Comparison of ENCODE assay signal across 9 cellular contexts in genomic region chr16:334861-335632, GRCh38. TPM values are rescaled to one million over a fixed set of nuclear protein-coding genes. Genes with fewer than 3 reads are reported as not detected.
DNase-seq lines count a peak whose midpoint lies in the region; ATAC-seq, FAIRE-seq and TF ChIP-seq lines count a peak whose summit lies in the region.
"Not testable (repeated sequence)": the region's sequence is repeated elsewhere in the genome, so short reads cannot be mapped to it uniquely, and the experiment has no call there.
"Had no signal": no experiment of that assay in that cellular context is flagged by ENCODE, and none has a peak within 500 bp of the region (broad histone marks: within the 10 kb centered on the region; RNA-seq: fewer than 3 reads in every experiment).

No MANE protein-coding gene starts in this region.

- H4K91ac ChIP-seq in H1 (replicated peaks; ENCODE audit: insufficient read length, low read length); trophoblast cell (ENCODE audit: low read depth, low read length): not testable (repeated sequence)
- peak overlapping the region; percentile 52 for H4K91ac ChIP-seq in mesenchymal stem cell (ENCODE audit: low read length)

- not testable (repeated sequence) for H3K27ac ChIP-seq in H1 (ENCODE audit: low read depth, low read length); mesenchymal stem cell (ENCODE audit: low read length, poor library complexity, severe bottlenecking); trophoblast cell (ENCODE audit: low read depth, low read length)

- not testable (repeated sequence) for H3K36me3 ChIP-seq in H1 (ENCODE audit: control insufficient read depth in 2 of 4, insufficient read depth in 4 of 4, low read length in 3 of 4); mesenchymal stem cell (ENCODE audit: control insufficient read depth in 1 of 2, insufficient read depth in 2 of 2, low read depth in 1 of 2, low read length in 2 of 2); trophoblast cell (ENCODE audit: control insufficient read depth in 1 of 2, insufficient read depth in 2 of 2, low read length in 2 of 2)

- H2AK5ac ChIP-seq in H1 (ENCODE audit: low read depth, low read length), result peak overlapping the region; percentile 90
- not testable (repeated sequence) for H2AK5ac ChIP-seq in mesenchymal stem cell (ENCODE audit: low read length, severe bottlenecking); trophoblast cell (ENCODE audit: low read length)

- not testable (repeated sequence) for H3K14ac ChIP-seq in H1 (ENCODE audit: insufficient read length); trophoblast cell (ENCODE audit: low read length)
- H3K14ac ChIP-seq in mesenchymal stem cell (ENCODE audit: low read length in 2 of 2), result peak overlapping the region in 1 of 2 experiments; percentile 68

- H3K27me3 Mint-ChIP-seq in T-helper 17 cell, result not testable (repeated sequence)

- H4K8ac ChIP-seq in H1 (ENCODE audit: extremely low read depth, insufficient read depth, low read length), result peak overlapping the region; percentile 14; the same call in 1 of the 2 replicates
- peak overlapping the region; percentile 78 for H4K8ac ChIP-seq in mesenchymal stem cell (ENCODE audit: low read length)
- H4K8ac ChIP-seq in trophoblast cell (ENCODE audit: low read depth, low read length), result not testable (repeated sequence)

- H3K23ac ChIP-seq in H1 (ENCODE audit: insufficient read length), result not testable (repeated sequence)
- H3K23ac ChIP-seq in mesenchymal stem cell (ENCODE audit: low read length in 2 of 2), result peak overlapping the region in 1 of 2 experiments; percentile 52
- H3K23ac ChIP-seq in trophoblast cell (ENCODE audit: low read length), result peak overlapping the region; percentile 2

- H4K20me1 ChIP-seq in H1 (replicated peaks in 1 of 2; ENCODE audit: control insufficient read depth in 1 of 2, insufficient read depth in 2 of 2, low read length in 2 of 2), result peaks cover 11 to 33% of the 10 kb centered on the region in 2 experiments

- H3K4me2 ChIP-seq in H1 (ENCODE audit: insufficient read depth in 1 of 2, low read depth in 2 of 2, low read length in 2 of 2); mesenchymal stem cell (ENCODE audit: low read length, poor library complexity, severe bottlenecking); trophoblast cell (ENCODE audit: low read length): not testable (repeated sequence)

- not testable (repeated sequence) for TF ChIP-seq EP300 in H1 (IDR thresholded peaks at IDR 0.05; ENCODE audit: borderline replicate concordance in 1 of 2, low read depth in 2 of 2, low read length in 2 of 2)

- H3K4me3 Mint-ChIP-seq in T-helper 17 cell, result peak overlapping the region; percentile 63

- H3K4me3 ChIP-seq in H1 (ENCODE audit: extremely low read depth in 1 of 4, insufficient read depth in 2 of 4, low read depth in 3 of 4, low read length in 4 of 4); mesenchymal stem cell (ENCODE audit: insufficient read depth in 1 of 2, low read depth in 1 of 2, low read length in 2 of 2): not testable (repeated sequence)
- peak overlapping the region; percentile 41 for H3K4me3 ChIP-seq in trophoblast cell (ENCODE audit: low read depth, low read length)

- peaks cover 54% of the 10 kb centered on the region for H3K4me1 Mint-ChIP-seq in T-helper 17 cell

- TF ChIP-seq CTCF in H1 (IDR thresholded peaks at IDR 0.05; ENCODE audit: control extremely low read depth in 1 of 3, insufficient read depth in 1 of 3, low read depth in 1 of 3, low read length in 3 of 3), result not testable (repeated sequence)

- not testable (repeated sequence) for H3K56ac ChIP-seq in H1 (replicated peaks; ENCODE audit: insufficient read length, low read depth, low read length)

- 87% methylated on average over 11 of the region's 11 CpGs; no CpG with 5 or more reads in 1 of the 2 experiments for WGBS in H1 (ENCODE audit: extremely low coverage in 1 of 2, insufficient coverage in 1 of 2, insufficient read length in 1 of 2, insufficient replicate concordance in 2 of 2, low coverage in 1 of 2, low lambda C conversion rate in 2 of 2, missing lambda C conversion rate in 1 of 2), 2 experiments
- 82% methylated on average over 10 of the region's 11 CpGs for WGBS in mesenchymal stem cell
- WGBS in trophoblast cell (ENCODE audit: extremely low coverage, insufficient coverage, insufficient read length), result no CpG with 5 or more reads among the region's 11 CpGs

- not testable (repeated sequence) for TF ChIP-seq RAD21 in H1 (IDR thresholded peaks at IDR 0.05 in 1 of 2, conservative IDR thresholded peaks at IDR 0.05 in 1 of 2; ENCODE audit: low read depth in 2 of 2, low read length in 2 of 2)

- not testable (repeated sequence) for DNase-seq in GM12891 (ENCODE audit: insufficient read length, low spot score); T-helper 17 cell; H1 (ENCODE audit: low read depth in 1 of 2, low spot score in 2 of 2)
- DNase-seq in mesenchymal stem cell (peak; percentile 82), trophoblast cell (peak; percentile 73 to 92)

- H3K79me2 ChIP-seq in H1 (ENCODE audit: control insufficient read depth in 1 of 2, insufficient read depth in 2 of 2, low read length in 2 of 2), result peaks cover 44 to 91% of the 10 kb centered on the region in 2 experiments
- H3K79me2 ChIP-seq in trophoblast cell (ENCODE audit: control insufficient read depth, insufficient read depth, low read length, poor library complexity), result not testable (repeated sequence)

- H3K9me3 ChIP-seq in T-helper 17 cell (ENCODE audit: control insufficient read depth, low read length, poor library complexity, severe bottlenecking); H1 (ENCODE audit: insufficient read depth in 2 of 2, low read depth in 1 of 2, low read length in 1 of 2); mesenchymal stem cell (ENCODE audit: control insufficient read depth, low read length); trophoblast cell (ENCODE audit: insufficient read depth, low read depth, low read length): not testable (repeated sequence)

- H2BK120ac ChIP-seq in H1 (replicated peaks; ENCODE audit: low read depth, low read length); mesenchymal stem cell (ENCODE audit: low read depth, low read length); trophoblast cell (ENCODE audit: insufficient read depth, low read length, poor library complexity): not testable (repeated sequence)

- H3K9ac ChIP-seq in H1 (replicated peaks in 1 of 4; ENCODE audit: extremely low read depth in 1 of 4, low read depth in 3 of 4, low read length in 3 of 4); mesenchymal stem cell (ENCODE audit: low read length): not testable (repeated sequence)
- H3K9ac ChIP-seq in trophoblast cell (ENCODE audit: low read length), result peak overlapping the region; percentile 56

- FAIRE-seq in GM12891 (lab: Jason Lieb, UNC) (peak; percentile 73), H1 (lab: Jason Lieb, UNC) (peak; percentile 55)

- not testable (repeated sequence) for TF ChIP-seq POLR2A in GM12891 (IDR thresholded peaks at IDR 0.05; ENCODE audit: low read depth, low read length); H1 (IDR thresholded peaks at IDR 0.05; ENCODE audit: control extremely low read depth in 1 of 2, low read depth in 2 of 2, low read length in 2 of 2)

- not testable (repeated sequence) for H3K36me3 Mint-ChIP-seq in T-helper 17 cell (ENCODE audit: low read depth)

- CTCF ChIA-PET in H1 (lab: Charles Lee; ENCODE audit: partially characterized antibody), result interaction anchor here (0.7 to 1.3 kb wide), 4 partner anchors 10 to 69 kb away, joined by 3 to 5 read pairs (median 4); no protein-coding TSS in a partner anchor

- not testable (repeated sequence) for H3K4ac ChIP-seq in H1 (replicated peaks; ENCODE audit: insufficient read length, low read depth, low read length); trophoblast cell (ENCODE audit: low read depth, low read length)
- peak overlapping the region in 1 of 2 experiments; percentile 9 for H3K4ac ChIP-seq in mesenchymal stem cell (ENCODE audit: low read depth in 1 of 2, low read length in 2 of 2)

- H2BK15ac ChIP-seq in H1 (ENCODE audit: low read length); mesenchymal stem cell (ENCODE audit: low read depth, poor library complexity, severe bottlenecking): not testable (repeated sequence)

- not testable (repeated sequence) for H3K18ac ChIP-seq in H1 (ENCODE audit: extremely low read depth, low read length); trophoblast cell (ENCODE audit: low read length)
- H3K18ac ChIP-seq in mesenchymal stem cell (ENCODE audit: low read depth in 1 of 2, low read length in 2 of 2), result peak overlapping the region in 1 of 2 experiments; percentile 61

- not testable (repeated sequence) for H4K12ac ChIP-seq in trophoblast cell (ENCODE audit: low read depth, low read length)

- not testable (repeated sequence) for ATAC-seq in T-helper 17 cell

- H2AFZ ChIP-seq in H1 (ENCODE audit: low read length); mesenchymal stem cell (ENCODE audit: low read depth, low read length); trophoblast cell (ENCODE audit: insufficient read depth, low read length, poor library complexity): not testable (repeated sequence)

- not testable (repeated sequence) for H3K27me3 ChIP-seq in H1 (replicated peaks in 1 of 4; ENCODE audit: control insufficient read depth in 3 of 4, extremely low read depth in 1 of 4, insufficient read depth in 3 of 4, low read length in 3 of 4); mesenchymal stem cell (ENCODE audit: control insufficient read depth in 1 of 2, insufficient read depth in 1 of 2, low read length in 2 of 2); trophoblast cell (ENCODE audit: insufficient read depth, low read length)

- peaks cover 29% of the 10 kb centered on the region for H3K79me1 ChIP-seq in H1 (ENCODE audit: low read depth, low read length)
- H3K79me1 ChIP-seq in mesenchymal stem cell (replicated peaks; ENCODE audit: low read length, poor library complexity, severe bottlenecking), result peaks cover 43% of the 10 kb centered on the region
- H3K79me1 ChIP-seq in trophoblast cell (ENCODE audit: low read length), result not testable (repeated sequence)

- H2BK20ac ChIP-seq in H1 (ENCODE audit: low read length), result not testable (repeated sequence)

- H2BK12ac ChIP-seq in H1 (ENCODE audit: low read depth, low read length); trophoblast cell (ENCODE audit: low read length): not testable (repeated sequence)
- H2BK12ac ChIP-seq in mesenchymal stem cell (ENCODE audit: low read length in 2 of 2), result peak overlapping the region; percentile 59 to 85

- not testable (repeated sequence) for H3K4me1 ChIP-seq in H1 (replicated peaks in 1 of 4; ENCODE audit: control insufficient read depth in 3 of 4, insufficient read depth in 4 of 4, low read length in 3 of 4)
- H3K4me1 ChIP-seq in mesenchymal stem cell (ENCODE audit: control insufficient read depth, insufficient read depth, low read depth, low read length), result peaks cover 16% of the 10 kb centered on the region
- H3K4me1 ChIP-seq in trophoblast cell (ENCODE audit: control insufficient read depth in 1 of 2, insufficient read depth in 2 of 2, low read length in 2 of 2), result peaks cover 12 to 21% of the 10 kb centered on the region in 2 experiments

- POLR2A ChIA-PET in H1 (lab: Charles Lee; ENCODE audit: partially characterized antibody), result not testable (repeated sequence)

- H3K27ac Mint-ChIP-seq in T-helper 17 cell, result not testable (repeated sequence)

- H3K23me2 ChIP-seq in H1 (ENCODE audit: low read depth, low read length), result not testable (repeated sequence)

- H4K5ac ChIP-seq in H1 (ENCODE audit: insufficient read length, low read depth, low read length), result not testable (repeated sequence)

- H2BK5ac ChIP-seq in H1 (ENCODE audit: low read depth, low read length), result peak overlapping the region; percentile 66
- not testable (repeated sequence) for H2BK5ac ChIP-seq in mesenchymal stem cell (ENCODE audit: low read depth, low read length, poor library complexity, severe bottlenecking); trophoblast cell (ENCODE audit: low read depth, low read length, poor library complexity)

RNA-seq across cellular contexts. Expression of gene AXIN1, which starts 17.5 kb away (rescaled TPM):
- polyA plus RNA-seq in GM12891 (2012; ENCODE audit: low read depth, missing spikeins), result 13.5 TPM
- total RNA-seq in T-helper 17 cell, result 10 to 100 TPM; 38.9 to 42.5 TPM
- total RNA-seq in H1 (2021; fragmentation: NEBNext Ultra II Directional; extraction: Animal tissue kit (Norgen Biotek cat#: 25700)), result 41.9 and 43.2 TPM in 2 replicates
- polyA plus RNA-seq in H1 (2011; rRNA removed), result 12.5 and 26.7 TPM in 2 replicates
- 29.7 TPM for polyA plus RNA-seq in H1 (2011; cell fraction: cytosol; rRNA removed)
- 30.5 TPM for polyA plus RNA-seq in H1 (2011; cell fraction: nucleus; rRNA removed)
- 21.0 to 35.0 TPM (median 34.0 TPM) in 4 replicates for polyA plus RNA-seq in H1 (2012, experiment 1 of 2)
- 23.6 TPM for polyA plus RNA-seq in H1 (2012, experiment 2 of 2)
- 20.5 TPM for polyA plus RNA-seq in H1 (2013, experiment 1 of 2)
- 21.4 TPM for polyA plus RNA-seq in H1 (2013, experiment 2 of 2)
- 7.3 and 10.3 TPM in 2 replicates for polyA minus RNA-seq in H1 (2011; rRNA and poly(A)+ RNA removed)
- 28.0 TPM for polyA minus RNA-seq in H1 (2011; cell fraction: cytosol; rRNA and poly(A)+ RNA removed)
- polyA minus RNA-seq in H1 (2011; cell fraction: nucleus; rRNA and poly(A)+ RNA removed), result 12.3 TPM
- 8.3 TPM for polyA plus RNA-seq in mesenchymal stem cell (2013, experiment 1 of 2)
- polyA plus RNA-seq in mesenchymal stem cell (2013, experiment 2 of 2), result 8.7 TPM
- 11.9 and 12.9 TPM in 2 replicates for polyA plus RNA-seq in trophoblast cell (2013)

RNA-seq across cellular contexts. Expression of gene MRPL28, which starts 35.3 kb away (rescaled TPM):
- 62.7 TPM for polyA plus RNA-seq in GM12891 (2012; ENCODE audit: low read depth, missing spikeins)
- total RNA-seq in T-helper 17 cell, result 10 to 100 TPM; 25.2 to 25.9 TPM
- 88.9 and 95.7 TPM in 2 replicates for total RNA-seq in H1 (2021; fragmentation: NEBNext Ultra II Directional; extraction: Animal tissue kit (Norgen Biotek cat#: 25700))
- 188 and 257 TPM in 2 replicates for polyA plus RNA-seq in H1 (2011; rRNA removed)
- polyA plus RNA-seq in H1 (2011; cell fraction: cytosol; rRNA removed), result 238 TPM
- 174 TPM for polyA plus RNA-seq in H1 (2011; cell fraction: nucleus; rRNA removed)
- 80.1 to 165 TPM (median 138 TPM) in 4 replicates for polyA plus RNA-seq in H1 (2012, experiment 1 of 2)
- polyA plus RNA-seq in H1 (2012, experiment 2 of 2), result 134 TPM
- polyA plus RNA-seq in H1 (2013, experiment 1 of 2), result 74.5 TPM
- 74.2 TPM for polyA plus RNA-seq in H1 (2013, experiment 2 of 2)
- 52.8 and 69.8 TPM in 2 replicates for polyA minus RNA-seq in H1 (2011; rRNA and poly(A)+ RNA removed)
- polyA minus RNA-seq in H1 (2011; cell fraction: cytosol; rRNA and poly(A)+ RNA removed), result 45.9 TPM
- 37.7 TPM for polyA minus RNA-seq in H1 (2011; cell fraction: nucleus; rRNA and poly(A)+ RNA removed)
- polyA plus RNA-seq in mesenchymal stem cell (2013, experiment 1 of 2), result 82.6 TPM
- polyA plus RNA-seq in mesenchymal stem cell (2013, experiment 2 of 2), result 81.5 TPM
- 61.1 and 61.4 TPM in 2 replicates for polyA plus RNA-seq in trophoblast cell (2013)

RNA-seq across cellular contexts. Expression of gene PGAP6, which starts 46.7 kb away (rescaled TPM):
- 19.7 TPM for polyA plus RNA-seq in GM12891 (2012; ENCODE audit: low read depth, missing spikeins)
- 100 to 1,000 TPM in 1 of 2 donors, 10 to 100 TPM in 1; 39.7 to 106 TPM for total RNA-seq in T-helper 17 cell
- total RNA-seq in H1 (2021; fragmentation: NEBNext Ultra II Directional; extraction: Animal tissue kit (Norgen Biotek cat#: 25700)), result 86.8 and 92.9 TPM in 2 replicates
- polyA plus RNA-seq in H1 (2011; rRNA removed), result 364 and 441 TPM in 2 replicates
- polyA plus RNA-seq in H1 (2011; cell fraction: cytosol; rRNA removed), result 227 TPM
- polyA plus RNA-seq in H1 (2011; cell fraction: nucleus; rRNA removed), result 362 TPM
- 72.3 to 126 TPM (median 121 TPM) in 4 replicates for polyA plus RNA-seq in H1 (2012, experiment 1 of 2)
- polyA plus RNA-seq in H1 (2012, experiment 2 of 2), result 70.7 TPM
- 90.3 TPM for polyA plus RNA-seq in H1 (2013, experiment 1 of 2)
- 94.9 TPM for polyA plus RNA-seq in H1 (2013, experiment 2 of 2)
- 167 and 180 TPM in 2 replicates for polyA minus RNA-seq in H1 (2011; rRNA and poly(A)+ RNA removed)
- 106 TPM for polyA minus RNA-seq in H1 (2011; cell fraction: cytosol; rRNA and poly(A)+ RNA removed)
- 104 TPM for polyA minus RNA-seq in H1 (2011; cell fraction: nucleus; rRNA and poly(A)+ RNA removed)
- 84.3 TPM for polyA plus RNA-seq in mesenchymal stem cell (2013, experiment 1 of 2)
- 88.5 TPM for polyA plus RNA-seq in mesenchymal stem cell (2013, experiment 2 of 2)
- 80.1 and 80.9 TPM in 2 replicates for polyA plus RNA-seq in trophoblast cell (2013)

RNA-seq across cellular contexts. Expression of gene PDIA2, which starts 52.1 kb away (rescaled TPM):
- 0.24 TPM for polyA plus RNA-seq in GM12891 (2012; ENCODE audit: low read depth, missing spikeins)
- total RNA-seq in T-helper 17 cell, result under 1 TPM in 1 of 2 donors, not detected in 1; 0.99 TPM
- 0.34 and 1.3 TPM in 2 replicates for total RNA-seq in H1 (2021; fragmentation: NEBNext Ultra II Directional; extraction: Animal tissue kit (Norgen Biotek cat#: 25700))
- 0.50 and 1.1 TPM in 2 replicates for polyA plus RNA-seq in H1 (2011; rRNA removed)
- 1.4 TPM for polyA plus RNA-seq in H1 (2011; cell fraction: cytosol; rRNA removed)
- 8.9 TPM for polyA plus RNA-seq in H1 (2011; cell fraction: nucleus; rRNA removed)
- polyA plus RNA-seq in H1 (2012, experiment 1 of 2), result 0.90 to 2.2 TPM (median 1.5 TPM) in 4 replicates
- polyA plus RNA-seq in H1 (2012, experiment 2 of 2), result 2.0 TPM
- 0.47 TPM for polyA plus RNA-seq in H1 (2013, experiment 1 of 2)
- polyA plus RNA-seq in H1 (2013, experiment 2 of 2), result 0.75 TPM
- 0.13 TPM in 1 of 2 replicates, not detected in the other for polyA minus RNA-seq in H1 (2011; rRNA and poly(A)+ RNA removed)
- polyA minus RNA-seq in H1 (2011; cell fraction: cytosol; rRNA and poly(A)+ RNA removed), result not detected
- polyA minus RNA-seq in H1 (2011; cell fraction: nucleus; rRNA and poly(A)+ RNA removed), result 1.00 TPM
- not detected for polyA plus RNA-seq in mesenchymal stem cell (2013, experiment 1 of 2)
- polyA plus RNA-seq in mesenchymal stem cell (2013, experiment 2 of 2), result not detected
- polyA plus RNA-seq in trophoblast cell (2013), result 0.15 and 0.27 TPM in 2 replicates
- total RNA-seq: PC-9 had no signal

RNA-seq across cellular contexts. Expression of gene ARHGDIG, which starts 54.7 kb away (rescaled TPM):
- polyA plus RNA-seq in GM12891 (2012; ENCODE audit: low read depth, missing spikeins), result 0.56 TPM
- not detected for total RNA-seq in T-helper 17 cell
- total RNA-seq in H1 (2021; fragmentation: NEBNext Ultra II Directional; extraction: Animal tissue kit (Norgen Biotek cat#: 25700)), result 1.2 and 2.8 TPM in 2 replicates
- polyA plus RNA-seq in H1 (2011; rRNA removed), result 2.9 and 4.5 TPM in 2 replicates
- polyA plus RNA-seq in H1 (2011; cell fraction: cytosol; rRNA removed), result 2.4 TPM
- polyA plus RNA-seq in H1 (2011; cell fraction: nucleus; rRNA removed), result 10.9 TPM
- polyA plus RNA-seq in H1 (2012, experiment 1 of 2), result 1.3 to 3.2 TPM (median 2.4 TPM) in 4 replicates
- polyA plus RNA-seq in H1 (2012, experiment 2 of 2), result 1.3 TPM
- polyA plus RNA-seq in H1 (2013, experiment 1 of 2), result 0.85 TPM
- polyA plus RNA-seq in H1 (2013, experiment 2 of 2), result 1.2 TPM
- polyA minus RNA-seq in H1 (2011; rRNA and poly(A)+ RNA removed), result 0.44 and 1.0 TPM in 2 replicates
- polyA minus RNA-seq in H1 (2011; cell fraction: cytosol; rRNA and poly(A)+ RNA removed), result not detected
- 2.0 TPM for polyA minus RNA-seq in H1 (2011; cell fraction: nucleus; rRNA and poly(A)+ RNA removed)
- polyA plus RNA-seq in mesenchymal stem cell (2013, experiment 1 of 2), result 0.11 TPM
- 0.19 TPM for polyA plus RNA-seq in mesenchymal stem cell (2013, experiment 2 of 2)
- 0.22 and 0.24 TPM in 2 replicates for polyA plus RNA-seq in trophoblast cell (2013)
- total RNA-seq: HT1080, LHCN-M2, PC-9, SJCRH30 had no signal
